1 cellular context compared by ENCODE assay signal in genomic region chr9:14424983-14425382, GRCh38.
TF ChIP-seq lines count a peak whose summit lies in the region.

No MANE protein-coding gene starts in this region.

TF ChIP-seq in WTC11, 78 proteins besides CTCF, POLR2A, EP300 and RAD21 (continued from another document):
- TF ChIP-seq, protein P1, sequence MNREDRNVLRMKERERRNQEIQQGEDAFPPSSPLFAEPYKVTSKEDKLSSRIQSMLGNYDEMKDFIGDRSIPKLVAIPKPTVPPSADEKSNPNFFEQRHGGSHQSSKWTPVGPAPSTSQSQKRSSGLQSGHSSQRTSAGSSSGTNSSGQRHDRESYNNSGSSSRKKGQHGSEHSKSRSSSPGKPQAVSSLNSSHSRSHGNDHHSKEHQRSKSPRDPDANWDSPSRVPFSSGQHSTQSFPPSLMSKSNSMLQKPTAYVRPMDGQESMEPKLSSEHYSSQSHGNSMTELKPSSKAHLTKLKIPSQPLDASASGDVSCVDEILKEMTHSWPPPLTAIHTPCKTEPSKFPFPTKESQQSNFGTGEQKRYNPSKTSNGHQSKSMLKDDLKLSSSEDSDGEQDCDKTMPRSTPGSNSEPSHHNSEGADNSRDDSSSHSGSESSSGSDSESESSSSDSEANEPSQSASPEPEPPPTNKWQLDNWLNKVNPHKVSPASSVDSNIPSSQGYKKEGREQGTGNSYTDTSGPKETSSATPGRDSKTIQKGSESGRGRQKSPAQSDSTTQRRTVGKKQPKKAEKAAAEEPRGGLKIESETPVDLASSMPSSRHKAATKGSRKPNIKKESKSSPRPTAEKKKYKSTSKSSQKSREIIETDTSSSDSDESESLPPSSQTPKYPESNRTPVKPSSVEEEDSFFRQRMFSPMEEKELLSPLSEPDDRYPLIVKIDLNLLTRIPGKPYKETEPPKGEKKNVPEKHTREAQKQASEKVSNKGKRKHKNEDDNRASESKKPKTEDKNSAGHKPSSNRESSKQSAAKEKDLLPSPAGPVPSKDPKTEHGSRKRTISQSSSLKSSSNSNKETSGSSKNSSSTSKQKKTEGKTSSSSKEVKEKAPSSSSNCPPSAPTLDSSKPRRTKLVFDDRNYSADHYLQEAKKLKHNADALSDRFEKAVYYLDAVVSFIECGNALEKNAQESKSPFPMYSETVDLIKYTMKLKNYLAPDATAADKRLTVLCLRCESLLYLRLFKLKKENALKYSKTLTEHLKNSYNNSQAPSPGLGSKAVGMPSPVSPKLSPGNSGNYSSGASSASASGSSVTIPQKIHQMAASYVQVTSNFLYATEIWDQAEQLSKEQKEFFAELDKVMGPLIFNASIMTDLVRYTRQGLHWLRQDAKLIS (CRISPR knock-in tag; IDR thresholded peaks at IDR 0.05; ENCODE audit: borderline replicate concordance) = no peak
- no peak for TF ChIP-seq NR3C1 (CRISPR knock-in tag; conservative IDR thresholded peaks at IDR 0.05; ENCODE audit: low read depth)
- no peak for TF ChIP-seq SP1 (CRISPR knock-in tag; conservative IDR thresholded peaks at IDR 0.05)
- no peak for TF ChIP-seq ERG (CRISPR knock-in tag; IDR thresholded peaks at IDR 0.05)
- no peak for TF ChIP-seq ELF4 (CRISPR knock-in tag; IDR thresholded peaks at IDR 0.05; ENCODE audit: low read depth)
- no peak for TF ChIP-seq ZNF317 (CRISPR knock-in tag; IDR thresholded peaks at IDR 0.05; ENCODE audit: borderline replicate concordance, low read depth)
- no peak for TF ChIP-seq ZNF423 (CRISPR knock-in tag; IDR thresholded peaks at IDR 0.05)
- TF ChIP-seq NR2C2 (CRISPR knock-in tag; IDR thresholded peaks at IDR 0.05) = no peak
- TF ChIP-seq ZNF425 (CRISPR knock-in tag; conservative IDR thresholded peaks at IDR 0.05) = no peak
- no peak for TF ChIP-seq ZNF219 (CRISPR knock-in tag; IDR thresholded peaks at IDR 0.05; ENCODE audit: borderline replicate concordance)
